8 cellular contexts compared by ENCODE assay signal in the genomic region with DNA sequence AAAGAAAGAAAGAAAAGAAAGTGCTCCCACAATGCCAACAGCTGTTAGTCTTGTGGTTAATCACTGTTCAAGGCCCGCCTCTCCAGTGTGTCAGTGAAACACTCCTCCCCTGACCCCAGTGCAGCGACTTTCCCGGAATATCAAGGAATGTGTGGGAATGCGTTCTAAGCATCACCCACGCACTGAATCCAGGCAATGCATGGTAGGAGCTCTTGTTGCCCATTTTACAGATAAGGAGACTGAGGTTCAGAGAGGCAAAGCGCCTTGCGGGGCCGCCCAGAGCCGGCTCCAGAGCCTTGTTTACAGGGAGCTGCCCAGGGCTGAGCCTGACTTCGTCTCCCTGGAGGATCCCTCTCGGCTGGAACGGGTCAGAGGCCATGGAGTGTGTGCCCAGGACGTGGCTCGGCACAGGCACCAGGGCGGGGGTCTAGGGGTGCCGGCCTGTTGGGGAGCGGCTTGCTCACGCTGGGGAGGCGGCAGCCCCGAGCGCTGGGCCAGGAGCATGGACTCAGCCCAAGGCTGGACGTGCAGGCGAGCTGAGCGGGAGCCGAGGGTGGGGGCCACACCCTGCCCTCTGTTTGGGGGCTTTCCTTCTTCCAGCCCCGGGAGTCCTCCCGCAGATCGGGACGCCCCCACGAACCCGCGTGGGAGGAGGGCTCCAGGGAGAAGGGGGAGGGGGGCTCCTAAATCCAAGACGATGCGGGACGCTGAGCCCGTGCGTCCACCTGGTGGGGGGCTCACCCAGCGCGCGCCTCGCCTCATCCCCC. TPM values are rescaled to one million over a fixed set of nuclear protein-coding genes. Genes with fewer than 3 reads are reported as not detected.
DNase-seq lines count a peak whose midpoint lies in the region; ATAC-seq and TF ChIP-seq lines count a peak whose summit lies in the region.

No MANE protein-coding gene starts in this region.

- peaks cover 32% of the 10 kb centered on the region for H3K36me3 ChIP-seq in BE2C
- H3K36me3 ChIP-seq in GM23338 (ENCODE audit: insufficient read depth): peaks cover 21% of the 10 kb centered on the region
- H3K36me3 ChIP-seq in SU-DHL-6 (ENCODE audit: low read length): no peaks in the 10 kb centered on the region
- peaks cover 18% of the 10 kb centered on the region for H3K36me3 ChIP-seq in endocrine pancreas (ENCODE audit: control insufficient read depth, insufficient read depth, low read length)
- peaks cover 10% of the 10 kb centered on the region for H3K36me3 ChIP-seq in mucosa of descending colon (ENCODE audit: low read depth)
- peaks cover 0 to 26% of the 10 kb centered on the region in 2 donors for H3K36me3 ChIP-seq in vagina

- H3K4me2 ChIP-seq in GM23338: peak overlapping the region; percentile 89
- H3K4me2 ChIP-seq in SU-DHL-6 (ENCODE audit: low read depth, low read length, poor library complexity, severe bottlenecking): peak overlapping the region; percentile 80

- TF ChIP-seq POLR2A in vagina (IDR thresholded peaks at IDR 0.05): no peak

- no peak overlapping the region; the same call in 1 of the 2 replicates for H2AFZ ChIP-seq in GM23338
- H2AFZ ChIP-seq in SU-DHL-6 (ENCODE audit: low read depth, low read length, severe bottlenecking): peak overlapping the region; percentile 68

- peak overlapping the region; percentile 44; the same call in 1 of the 2 replicates for H3K27ac Mint-ChIP-seq in GM23338

- H3K36me3 Mint-ChIP-seq in GM23338 (ENCODE audit: low read depth): peaks cover 24% of the 10 kb centered on the region

- peaks cover 6% of the 10 kb centered on the region; the same call in 1 of the 2 replicates for H3K4me1 ChIP-seq in BE2C
- H3K4me1 ChIP-seq in GM23338 (ENCODE audit: insufficient read depth): peaks cover 30% of the 10 kb centered on the region
- no peaks in the 10 kb centered on the region for H3K4me1 ChIP-seq in endocrine pancreas (ENCODE audit: control insufficient read depth, insufficient read depth, low read length)
- peaks cover 45% of the 10 kb centered on the region for H3K4me1 ChIP-seq in mucosa of descending colon (ENCODE audit: low read depth)
- peaks cover 57% of the 10 kb centered on the region for H3K4me1 ChIP-seq in vagina

- peaks cover 23% of the 10 kb centered on the region for H3K4me1 Mint-ChIP-seq in GM23338

- no peaks in the 10 kb centered on the region for H3K9me2 ChIP-seq in GM23338 (ENCODE audit: insufficient read depth)
- no peaks in the 10 kb centered on the region for H3K9me2 ChIP-seq in SU-DHL-6 (replicated peaks; ENCODE audit: insufficient read depth, low read length)

- H3K79me2 ChIP-seq in GM23338 (replicated peaks; ENCODE audit: insufficient read depth) (peaks cover 6% of the 10 kb centered on the region), SU-DHL-6 (ENCODE audit: insufficient read depth, low read length) (no peaks in the 10 kb centered on the region)

- DNase-seq in BE2C (peak; percentile 53), GM23338 (ENCODE audit: low spot score) (peak; percentile 56), mucosa of descending colon (peak in 1 of 3 donors; percentile 67), vagina (ENCODE audit: extremely low spot score in 2 of 2) (no peak), NCI-H1092 treated with DMSO at 0.1 percent for 48 hours (lab: John Stamatoyannopoulos, UW) (no peak), NCI-H187 (lab: John Stamatoyannopoulos, UW) (no peak)

- H3K9me3 ChIP-seq in BE2C (no peaks in the 10 kb centered on the region), SU-DHL-6 (ENCODE audit: insufficient read depth, low read length) (no peaks in the 10 kb centered on the region; the same call in 1 of the 2 replicates), endocrine pancreas (ENCODE audit: control insufficient read depth, low read length) (no peaks in the 10 kb centered on the region), mucosa of descending colon (peaks cover 6% of the 10 kb centered on the region), vagina (no peaks in the 10 kb centered on the region)

- H3K9me3 Mint-ChIP-seq in GM23338: no peaks in the 10 kb centered on the region

- H3K9ac ChIP-seq in SU-DHL-6 (ENCODE audit: low read length): peak overlapping the region; percentile 65
- H3K9ac ChIP-seq in endocrine pancreas (ENCODE audit: control insufficient read depth, insufficient read depth, low read length): peak overlapping the region; percentile 27

- H3F3A ChIP-seq in GM23338 (replicated peaks; ENCODE audit: low read depth) (peaks cover 18% of the 10 kb centered on the region), SU-DHL-6 (ENCODE audit: insufficient read depth) (0 out of 2 replicates have a peak, but pooled peaks cover 4% of the 10 kb centered on the region)

- H3K4me3 ChIP-seq in BE2C (ENCODE audit: low read depth, low read length) (peak overlapping the region; percentile 87), GM23338 (peak overlapping the region; percentile 91), SU-DHL-6 (ENCODE audit: insufficient read depth, low read length, poor library complexity, severe bottlenecking) (peak overlapping the region; percentile 70), endocrine pancreas (ENCODE audit: control insufficient read depth, insufficient read depth, low read length) (no peak overlapping the region), mucosa of descending colon (peak overlapping the region; percentile 75), vagina (peak overlapping the region; percentile 94 to 95)

- intact Hi-C loops in mucosa of descending colon (cut with DNase I, micrococcal nuclease): no loop called here
- intact Hi-C loops in vagina (cut with DNase I): no loop called here

- H3K27me3 ChIP-seq in BE2C (no peaks in the 10 kb centered on the region), GM23338 (ENCODE audit: insufficient read depth) (peaks cover 5% of the 10 kb centered on the region; the same call in 1 of the 2 replicates), SU-DHL-6 (ENCODE audit: low read length) (no peaks in the 10 kb centered on the region), endocrine pancreas (ENCODE audit: control insufficient read depth, insufficient read depth, low read length) (no peaks in the 10 kb centered on the region), vagina (no peaks in the 10 kb centered on the region)

- TF ChIP-seq CTCF in BE2C (IDR thresholded peaks at IDR 0.05; ENCODE audit: low read depth, low read length) (no peak), GM23338 (conservative IDR thresholded peaks at IDR 0.05; ENCODE audit: low read depth in 2 of 2) (no peak), SU-DHL-6 (IDR thresholded peaks at IDR 0.05; ENCODE audit: insufficient read depth, low read length, poor library complexity, severe bottlenecking) (no peak), mucosa of descending colon (IDR thresholded peaks at IDR 0.05) (no peak), vagina (IDR thresholded peaks at IDR 0.05) (no peak)

- peaks cover 2% of the 10 kb centered on the region for H3K27me3 Mint-ChIP-seq in GM23338 (ENCODE audit: insufficient read depth, low read depth, poor library complexity)

- H4K20me1 ChIP-seq in GM23338 (replicated peaks; ENCODE audit: insufficient read depth) (peaks cover 12% of the 10 kb centered on the region; the same call in 1 of the 2 replicates), SU-DHL-6 (ENCODE audit: low read depth, low read length) (no peaks in the 10 kb centered on the region)

- peak overlapping the region; percentile 82 for H3K4me3 Mint-ChIP-seq in GM23338

- no peak overlapping the region for H3K27ac ChIP-seq in GM23338 (ENCODE audit: low read depth)
- no peak overlapping the region for H3K27ac ChIP-seq in SU-DHL-6 (ENCODE audit: low read depth, low read length)
- H3K27ac ChIP-seq in vagina: peak overlapping the region; percentile 97

- ATAC-seq in GM23338 (peak; percentile 34), mucosa of descending colon (peak; percentile 29)

TF ChIP-seq in GM23338, 12 proteins besides CTCF, POLR2A, EP300 and RAD21 (continues in another document):
- TF ChIP-seq CREB1 (CRISPR knock-in tag; IDR thresholded peaks at IDR 0.05; ENCODE audit: low read depth): no peak
- no peak for TF ChIP-seq ZNF331 (CRISPR knock-in tag; IDR thresholded peaks at IDR 0.05; ENCODE audit: low read depth)

RNA-seq across cellular contexts. Expression of a gene that starts 0.8 kb away (rescaled TPM):
- polyA plus RNA-seq in BE2C (2012; ENCODE audit: insufficient read depth, insufficient read length, low read depth): 40.4 TPM
- 39.2 and 46.3 TPM in 2 replicates for total RNA-seq in GM23338 (2014; rRNA removed; shearing (Covaris generic))
- polyA plus RNA-seq in GM23338 (2016; fragmentation: Nextera tagmentation; extraction: Ambion mirVana): 20.7 and 21.5 TPM in 2 replicates
- total RNA-seq in mucosa of descending colon (100 to 1,000 TPM; 121 to 266 (median 175) TPM), vagina (108 TPM)

RNA-seq across cellular contexts. Expression of a gene that starts 18.2 kb away (rescaled TPM):
- polyA plus RNA-seq in BE2C (2012; ENCODE audit: insufficient read depth, insufficient read length, low read depth): 39.4 TPM
- total RNA-seq in GM23338 (2014; rRNA removed; shearing (Covaris generic)): 35.3 and 39.1 TPM in 2 replicates
- 7.9 and 8.1 TPM in 2 replicates for polyA plus RNA-seq in GM23338 (2016; fragmentation: Nextera tagmentation; extraction: Ambion mirVana)
- total RNA-seq in mucosa of descending colon (10 to 100 TPM; 31.0 to 39.2 (median 37.2) TPM), vagina (33.1 TPM)

RNA-seq across cellular contexts. Expression of a gene that starts 21.1 kb away (rescaled TPM):
- polyA plus RNA-seq in BE2C (2012; ENCODE audit: insufficient read depth, insufficient read length, low read depth): 236 TPM
- 6.7 and 16.2 TPM in 2 replicates for total RNA-seq in GM23338 (2014; rRNA removed; shearing (Covaris generic))
- 35.5 and 36.3 TPM in 2 replicates for polyA plus RNA-seq in GM23338 (2016; fragmentation: Nextera tagmentation; extraction: Ambion mirVana)
- total RNA-seq in mucosa of descending colon: 100 to 1,000 TPM in 2 of 3 donors, 10 to 100 TPM in 1; 66.7 to 157 (median 106) TPM
- total RNA-seq in vagina: 33.4 TPM

RNA-seq across cellular contexts. Expression of a gene that starts 32.0 kb away (rescaled TPM):
- polyA plus RNA-seq in BE2C (2012; ENCODE audit: insufficient read depth, insufficient read length, low read depth): 0.74 TPM
- total RNA-seq in GM23338 (2014; rRNA removed; shearing (Covaris generic)): 7.5 and 13.4 TPM in 2 replicates
- 19.5 and 25.1 TPM in 2 replicates for polyA plus RNA-seq in GM23338 (2016; fragmentation: Nextera tagmentation; extraction: Ambion mirVana)
- total RNA-seq in mucosa of descending colon (1 to 10 TPM in 2 of 3 donors, under 1 TPM in 1; 0.58 to 1.9 (median 1.1) TPM), vagina (10.3 TPM)

RNA-seq across cellular contexts. Expression of a gene that starts 39.0 kb away (rescaled TPM):
- polyA plus RNA-seq in BE2C (2012; ENCODE audit: insufficient read depth, insufficient read length, low read depth): 137 TPM
- total RNA-seq in GM23338 (2014; rRNA removed; shearing (Covaris generic)): 29.0 and 36.6 TPM in 2 replicates
- polyA plus RNA-seq in GM23338 (2016; fragmentation: Nextera tagmentation; extraction: Ambion mirVana): 92.2 and 92.4 TPM in 2 replicates
- total RNA-seq in mucosa of descending colon (10 to 100 TPM; 23.0 to 30.4 (median 29.4) TPM), vagina (17.7 TPM)

Comparison
In these comparisons a context has a peak if more than half of its experiments do, and no peak if none do; other contexts are left out.
1. DNase-seq: peak in BE2C (single experiment) and GM23338 (single experiment); none in vagina (0 of 2), NCI-H1092 treated with DMSO at 0.1 percent for 48 hours (single experiment) and NCI-H187 (0 of 2).